Comparison of ENCODE assay signal across 1 cellular context in the genomic region with DNA sequence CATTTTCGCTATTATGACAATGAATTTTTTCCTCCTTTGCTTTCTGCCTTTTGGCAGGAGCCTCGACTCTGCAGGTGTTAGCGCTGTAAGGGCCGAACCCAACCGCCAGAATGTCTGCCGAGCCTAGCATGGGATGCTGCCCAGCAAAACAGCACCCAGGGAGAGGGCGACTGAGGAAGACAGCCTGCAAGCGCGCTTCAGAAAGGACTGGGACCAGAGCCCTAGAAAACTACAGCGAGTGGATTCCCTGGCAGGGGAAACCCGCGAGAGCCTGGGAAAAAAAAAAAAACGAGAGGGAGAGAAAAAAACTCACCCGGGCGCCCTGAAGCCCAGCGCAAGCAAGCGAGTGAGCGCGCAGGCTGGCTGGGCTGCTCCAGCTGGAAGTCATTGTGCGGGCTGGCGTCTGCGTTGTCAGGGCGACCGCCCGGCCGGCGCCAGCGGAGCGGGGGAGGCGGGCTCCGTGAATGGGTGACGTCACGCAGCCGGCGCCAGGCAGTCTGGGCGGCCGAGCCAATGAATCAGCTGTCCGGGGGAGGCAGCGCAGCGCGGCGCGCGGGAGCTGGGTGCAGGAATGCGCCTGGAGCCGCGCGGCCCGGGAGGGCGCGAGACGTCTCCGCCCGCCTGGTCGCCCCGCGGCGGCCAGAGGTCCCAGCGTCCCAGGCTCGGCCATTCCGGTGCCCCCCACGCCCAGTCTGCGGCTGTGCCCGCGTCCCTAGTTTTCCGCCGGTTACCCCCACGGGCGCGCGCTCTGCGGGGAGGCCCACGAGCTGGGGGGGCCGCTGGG.
A peak's percentile ranks its signal among the peaks of the same experiment; 100 is the strongest.
TF ChIP-seq lines count a peak whose summit lies in the region.

No MANE protein-coding gene starts in this region.

TF ChIP-seq in HepG2, 621 proteins besides CTCF, POLR2A, EP300 and RAD21 (continued from another document and continues in another):
- TF ChIP-seq, protein P1, sequence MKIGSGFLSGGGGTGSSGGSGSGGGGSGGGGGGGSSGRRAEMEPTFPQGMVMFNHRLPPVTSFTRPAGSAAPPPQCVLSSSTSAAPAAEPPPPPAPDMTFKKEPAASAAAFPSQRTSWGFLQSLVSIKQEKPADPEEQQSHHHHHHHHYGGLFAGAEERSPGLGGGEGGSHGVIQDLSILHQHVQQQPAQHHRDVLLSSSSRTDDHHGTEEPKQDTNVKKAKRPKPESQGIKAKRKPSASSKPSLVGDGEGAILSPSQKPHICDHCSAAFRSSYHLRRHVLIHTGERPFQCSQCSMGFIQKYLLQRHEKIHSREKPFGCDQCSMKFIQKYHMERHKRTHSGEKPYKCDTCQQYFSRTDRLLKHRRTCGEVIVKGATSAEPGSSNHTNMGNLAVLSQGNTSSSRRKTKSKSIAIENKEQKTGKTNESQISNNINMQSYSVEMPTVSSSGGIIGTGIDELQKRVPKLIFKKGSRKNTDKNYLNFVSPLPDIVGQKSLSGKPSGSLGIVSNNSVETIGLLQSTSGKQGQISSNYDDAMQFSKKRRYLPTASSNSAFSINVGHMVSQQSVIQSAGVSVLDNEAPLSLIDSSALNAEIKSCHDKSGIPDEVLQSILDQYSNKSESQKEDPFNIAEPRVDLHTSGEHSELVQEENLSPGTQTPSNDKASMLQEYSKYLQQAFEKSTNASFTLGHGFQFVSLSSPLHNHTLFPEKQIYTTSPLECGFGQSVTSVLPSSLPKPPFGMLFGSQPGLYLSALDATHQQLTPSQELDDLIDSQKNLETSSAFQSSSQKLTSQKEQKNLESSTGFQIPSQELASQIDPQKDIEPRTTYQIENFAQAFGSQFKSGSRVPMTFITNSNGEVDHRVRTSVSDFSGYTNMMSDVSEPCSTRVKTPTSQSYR (CRISPR knock-in tag; IDR thresholded peaks at IDR 0.05; ENCODE audit: borderline replicate concordance): peak; percentile 70; the same call in 1 of the 2 replicates
- no peak; the same call in 1 of the 2 replicates for TF ChIP-seq DR1 (CRISPR knock-in tag; IDR thresholded peaks at IDR 0.05)
- no peak for TF ChIP-seq KDM6A (CRISPR knock-in tag; IDR thresholded peaks at IDR 0.05; ENCODE audit: low read depth)
- no peak for TF ChIP-seq CEBPG (CRISPR knock-in tag; IDR thresholded peaks at IDR 0.05)
- TF ChIP-seq ZMAT3 (CRISPR knock-in tag; conservative IDR thresholded peaks at IDR 0.05): peak; percentile 79; the same call in 1 of the 2 replicates
- TF ChIP-seq NCOA2 (CRISPR knock-in tag; IDR thresholded peaks at IDR 0.05): peak; percentile 86; the same call in 1 of the 2 replicates
- TF ChIP-seq NBN (conservative IDR thresholded peaks at IDR 0.05): no peak
- TF ChIP-seq KLF13 (CRISPR knock-in tag; IDR thresholded peaks at IDR 0.05): no peak
- TF ChIP-seq JUNB (CRISPR knock-in tag; IDR thresholded peaks at IDR 0.05; ENCODE audit: borderline replicate concordance): no peak
- TF ChIP-seq, protein P2, sequence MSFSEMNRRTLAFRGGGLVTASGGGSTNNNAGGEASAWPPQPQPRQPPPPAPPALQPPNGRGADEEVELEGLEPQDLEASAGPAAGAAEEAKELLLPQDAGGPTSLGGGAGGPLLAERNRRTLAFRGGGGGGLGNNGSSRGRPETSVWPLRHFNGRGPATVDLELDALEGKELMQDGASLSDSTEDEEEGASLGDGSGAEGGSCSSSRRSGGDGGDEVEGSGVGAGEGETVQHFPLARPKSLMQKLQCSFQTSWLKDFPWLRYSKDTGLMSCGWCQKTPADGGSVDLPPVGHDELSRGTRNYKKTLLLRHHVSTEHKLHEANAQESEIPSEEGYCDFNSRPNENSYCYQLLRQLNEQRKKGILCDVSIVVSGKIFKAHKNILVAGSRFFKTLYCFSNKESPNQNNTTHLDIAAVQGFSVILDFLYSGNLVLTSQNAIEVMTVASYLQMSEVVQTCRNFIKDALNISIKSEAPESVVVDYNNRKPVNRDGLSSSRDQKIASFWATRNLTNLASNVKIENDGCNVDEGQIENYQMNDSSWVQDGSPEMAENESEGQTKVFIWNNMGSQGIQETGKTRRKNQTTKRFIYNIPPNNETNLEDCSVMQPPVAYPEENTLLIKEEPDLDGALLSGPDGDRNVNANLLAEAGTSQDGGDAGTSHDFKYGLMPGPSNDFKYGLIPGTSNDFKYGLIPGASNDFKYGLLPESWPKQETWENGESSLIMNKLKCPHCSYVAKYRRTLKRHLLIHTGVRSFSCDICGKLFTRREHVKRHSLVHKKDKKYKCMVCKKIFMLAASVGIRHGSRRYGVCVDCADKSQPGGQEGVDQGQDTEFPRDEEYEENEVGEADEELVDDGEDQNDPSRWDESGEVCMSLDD (CRISPR knock-in tag; IDR thresholded peaks at IDR 0.05; ENCODE audit: borderline replicate concordance): peak; percentile 21; the same call in 1 of the 2 replicates
- TF ChIP-seq ZNF749 (CRISPR knock-in tag; IDR thresholded peaks at IDR 0.05; ENCODE audit: borderline replicate concordance): peak; percentile 89; the same call in 1 of the 2 replicates
- TF ChIP-seq ARNTL (CRISPR knock-in tag; IDR thresholded peaks at IDR 0.05): no peak; the same call in 1 of the 2 replicates
- no peak for TF ChIP-seq ZBTB7A (CRISPR knock-in tag; IDR thresholded peaks at IDR 0.05)
- peak; percentile 90 for TF ChIP-seq MED1 (CRISPR knock-in tag; IDR thresholded peaks at IDR 0.05)
- no peak for TF ChIP-seq ZNF496 (CRISPR knock-in tag; IDR thresholded peaks at IDR 0.05; ENCODE audit: insufficient replicate concordance)
- TF ChIP-seq NFE2L2 (IDR thresholded peaks at IDR 0.05; ENCODE audit: low read length): peak; percentile 24; the same call in 1 of the 2 replicates
- peak; percentile 44; the same call in 1 of the 2 replicates for TF ChIP-seq FOXO1 (CRISPR knock-in tag; IDR thresholded peaks at IDR 0.05)
- TF ChIP-seq, protein P3, sequence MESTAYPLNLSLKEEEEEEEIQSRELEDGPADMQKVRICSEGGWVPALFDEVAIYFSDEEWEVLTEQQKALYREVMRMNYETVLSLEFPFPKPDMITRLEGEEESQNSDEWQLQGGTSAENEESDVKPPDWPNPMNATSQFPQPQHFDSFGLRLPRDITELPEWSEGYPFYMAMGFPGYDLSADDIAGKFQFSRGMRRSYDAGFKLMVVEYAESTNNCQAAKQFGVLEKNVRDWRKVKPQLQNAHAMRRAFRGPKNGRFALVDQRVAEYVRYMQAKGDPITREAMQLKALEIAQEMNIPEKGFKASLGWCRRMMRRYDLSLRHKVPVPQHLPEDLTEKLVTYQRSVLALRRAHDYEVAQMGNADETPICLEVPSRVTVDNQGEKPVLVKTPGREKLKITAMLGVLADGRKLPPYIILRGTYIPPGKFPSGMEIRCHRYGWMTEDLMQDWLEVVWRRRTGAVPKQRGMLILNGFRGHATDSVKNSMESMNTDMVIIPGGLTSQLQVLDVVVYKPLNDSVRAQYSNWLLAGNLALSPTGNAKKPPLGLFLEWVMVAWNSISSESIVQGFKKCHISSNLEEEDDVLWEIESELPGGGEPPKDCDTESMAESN (CRISPR knock-in tag; conservative IDR thresholded peaks at IDR 0.05): peak; percentile 97
- TF ChIP-seq, protein P4, sequence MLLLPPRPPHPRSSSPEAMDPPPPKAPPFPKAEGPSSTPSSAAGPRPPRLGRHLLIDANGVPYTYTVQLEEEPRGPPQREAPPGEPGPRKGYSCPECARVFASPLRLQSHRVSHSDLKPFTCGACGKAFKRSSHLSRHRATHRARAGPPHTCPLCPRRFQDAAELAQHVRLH (CRISPR knock-in tag; IDR thresholded peaks at IDR 0.05; ENCODE audit: borderline replicate concordance, low read depth): no peak
- TF ChIP-seq, protein P5, sequence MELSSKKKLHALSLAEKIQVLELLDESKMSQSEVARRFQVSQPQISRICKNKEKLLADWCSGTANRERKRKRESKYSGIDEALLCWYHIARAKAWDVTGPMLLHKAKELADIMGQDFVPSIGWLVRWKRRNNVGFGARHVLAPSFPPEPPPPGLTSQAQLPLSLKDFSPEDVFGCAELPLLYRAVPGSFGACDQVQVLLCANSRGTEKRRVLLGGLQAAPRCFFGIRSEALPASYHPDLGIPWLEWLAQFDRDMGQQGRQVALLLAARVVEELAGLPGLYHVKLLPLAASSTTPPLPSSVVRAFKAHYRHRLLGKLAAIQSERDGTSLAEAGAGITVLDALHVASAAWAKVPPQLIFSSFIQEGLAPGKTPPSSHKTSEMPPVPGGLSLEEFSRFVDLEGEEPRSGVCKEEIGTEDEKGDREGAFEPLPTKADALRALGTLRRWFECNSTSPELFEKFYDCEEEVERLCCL (CRISPR knock-in tag; IDR thresholded peaks at IDR 0.05; ENCODE audit: borderline replicate concordance): no peak
- no peak for TF ChIP-seq ZNF33B (CRISPR knock-in tag; IDR thresholded peaks at IDR 0.05)
- TF ChIP-seq SMARCC2 (IDR thresholded peaks at IDR 0.05): no peak
- TF ChIP-seq ZNF205 (CRISPR knock-in tag; IDR thresholded peaks at IDR 0.05): peak; percentile 64; the same call in 1 of the 2 replicates
- TF ChIP-seq, protein P6, sequence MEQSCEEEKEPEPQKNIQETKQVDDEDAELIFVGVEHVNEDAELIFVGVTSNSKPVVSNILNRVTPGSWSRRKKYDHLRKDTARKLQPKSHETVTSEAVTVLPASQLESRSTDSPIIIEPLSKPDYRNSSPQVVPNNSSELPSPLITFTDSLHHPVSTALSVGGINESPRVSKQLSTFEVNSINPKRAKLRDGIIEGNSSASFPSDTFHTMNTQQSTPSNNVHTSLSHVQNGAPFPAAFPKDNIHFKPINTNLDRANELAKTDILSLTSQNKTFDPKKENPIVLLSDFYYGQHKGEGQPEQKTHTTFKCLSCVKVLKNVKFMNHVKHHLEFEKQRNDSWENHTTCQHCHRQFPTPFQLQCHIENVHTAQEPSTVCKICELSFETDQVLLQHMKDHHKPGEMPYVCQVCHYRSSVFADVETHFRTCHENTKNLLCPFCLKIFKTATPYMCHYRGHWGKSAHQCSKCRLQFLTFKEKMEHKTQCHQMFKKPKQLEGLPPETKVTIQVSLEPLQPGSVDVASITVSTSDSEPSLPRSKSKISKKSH (CRISPR knock-in tag; IDR thresholded peaks at IDR 0.05; ENCODE audit: borderline replicate concordance): no peak; the same call in 1 of the 2 replicates
- TF ChIP-seq POLR2G (IDR thresholded peaks at IDR 0.05; ENCODE audit: low read depth, low read length): peak; percentile 82
- 0 out of 2 replicates have a peak, but pooled peaks have one; percentile 61 for TF ChIP-seq RORA (CRISPR knock-in tag; IDR thresholded peaks at IDR 0.05)
- no peak for TF ChIP-seq ADNP (CRISPR knock-in tag; IDR thresholded peaks at IDR 0.05)
- no peak for TF ChIP-seq MBNL3 (CRISPR knock-in tag; conservative IDR thresholded peaks at IDR 0.05)
- TF ChIP-seq HNF1B (CRISPR knock-in tag; IDR thresholded peaks at IDR 0.05): peak; percentile 89
- no peak for TF ChIP-seq AGO1 (IDR thresholded peaks at IDR 0.05; ENCODE audit: low read depth, low read length, poor library complexity, severe bottlenecking)
- no peak for TF ChIP-seq ZNF260 (CRISPR knock-in tag; IDR thresholded peaks at IDR 0.05; ENCODE audit: borderline replicate concordance, low read depth)
- peak; percentile 84 for TF ChIP-seq ETV6 (CRISPR knock-in tag; conservative IDR thresholded peaks at IDR 0.05)
- TF ChIP-seq SMC3 (IDR thresholded peaks at IDR 0.05; ENCODE audit: low read length): no peak
- no peak for TF ChIP-seq HDAC6 (IDR thresholded peaks at IDR 0.05; ENCODE audit: low read depth, low read length)
- no peak for TF ChIP-seq RBAK (CRISPR knock-in tag; IDR thresholded peaks at IDR 0.05)
- TF ChIP-seq, protein P7, sequence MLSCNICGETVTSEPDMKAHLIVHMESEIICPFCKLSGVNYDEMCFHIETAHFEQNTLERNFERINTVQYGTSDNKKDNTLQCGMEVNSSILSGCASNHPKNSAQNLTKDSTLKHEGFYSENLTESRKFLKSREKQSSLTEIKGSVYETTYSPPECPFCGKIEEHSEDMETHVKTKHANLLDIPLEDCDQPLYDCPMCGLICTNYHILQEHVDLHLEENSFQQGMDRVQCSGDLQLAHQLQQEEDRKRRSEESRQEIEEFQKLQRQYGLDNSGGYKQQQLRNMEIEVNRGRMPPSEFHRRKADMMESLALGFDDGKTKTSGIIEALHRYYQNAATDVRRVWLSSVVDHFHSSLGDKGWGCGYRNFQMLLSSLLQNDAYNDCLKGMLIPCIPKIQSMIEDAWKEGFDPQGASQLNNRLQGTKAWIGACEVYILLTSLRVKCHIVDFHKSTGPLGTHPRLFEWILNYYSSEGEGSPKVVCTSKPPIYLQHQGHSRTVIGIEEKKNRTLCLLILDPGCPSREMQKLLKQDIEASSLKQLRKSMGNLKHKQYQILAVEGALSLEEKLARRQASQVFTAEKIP (CRISPR knock-in tag; IDR thresholded peaks at IDR 0.05; ENCODE audit: borderline replicate concordance): no peak
- peak; percentile 82 for TF ChIP-seq MED13 (CRISPR knock-in tag; IDR thresholded peaks at IDR 0.05)
- no peak for TF ChIP-seq ZFP36 (IDR thresholded peaks at IDR 0.05; ENCODE audit: borderline replicate concordance, low read depth, low read length, partially characterized antibody)
- peak; percentile 90 for TF ChIP-seq ETS1 (CRISPR knock-in tag; IDR thresholded peaks at IDR 0.05)
- peak; percentile 97 for TF ChIP-seq ARNT2 (CRISPR knock-in tag; IDR thresholded peaks at IDR 0.05; ENCODE audit: low read depth)
- TF ChIP-seq ZNF768 (CRISPR knock-in tag; IDR thresholded peaks at IDR 0.05): peak; percentile 58; the same call in 1 of the 2 replicates
- no peak for TF ChIP-seq DMAP1 (CRISPR knock-in tag; IDR thresholded peaks at IDR 0.05)
- TF ChIP-seq SIX4 (CRISPR knock-in tag; IDR thresholded peaks at IDR 0.05): no peak
